Comparison of ENCODE assay signal across 9 cellular contexts in genomic region chr21:37564341-37564923, GRCh38.
DNase-seq lines count a peak whose midpoint lies in the region; ATAC-seq and TF ChIP-seq lines count a peak whose summit lies in the region.
"Had no signal": no experiment of that assay in that cellular context is flagged by ENCODE, and none has a peak within 500 bp of the region (broad histone marks: within the 10 kb centered on the region; RNA-seq: fewer than 3 reads in every experiment).

No MANE protein-coding gene starts in this region.

- WGBS in IMR-90 (ENCODE audit: extremely low coverage in 2 of 2, insufficient read length in 1 of 2), 2 experiments, result 0% methylated on average over 4 of the region's 14 CpGs; no CpG with 5 or more reads in 1 of the 2 experiments

- H3K79me1 ChIP-seq in IMR-90 (ENCODE audit: low read depth in 1 of 2, low read length in 2 of 2), result peaks cover 0 to 12% of the 10 kb centered on the region in 2 experiments; a peak in 3 of 4 replicates

- H3K23ac ChIP-seq in IMR-90 (ENCODE audit: low read depth, low read length), result peak overlapping the region; percentile 86

- peaks cover 3% of the 10 kb centered on the region for H3K27me3 Mint-ChIP-seq in neural crest cell (ENCODE audit: low read depth)

- H3K36me3 ChIP-seq in IMR-90 (ENCODE audit: control insufficient read depth, insufficient read depth, low read length) (no peaks in the 10 kb centered on the region), Panc1 (ENCODE audit: control insufficient read depth, insufficient read depth, low read length) (no peaks in the 10 kb centered on the region), stomach smooth muscle (ENCODE audit: control insufficient read depth in 2 of 2, insufficient read depth in 2 of 2, low read length in 2 of 2) (no peaks in the 10 kb centered on the region)

- DNase-seq in COR-L47 (lab: John Stamatoyannopoulos, UW), result peak; percentile 85
- peak; percentile 100 for DNase-seq in IMR-90
- DNase-seq in Panc1 (ENCODE audit: low read depth, low spot score), result peak; percentile 91
- DNase-seq in activated T-helper 9 cell treated with anti-CD3 and anti-CD28 coated beads, Interleukin-2, amount 50 U/mL, for 16 hours (ENCODE audit: low read depth), result peak; percentile 81
- peak; percentile 84 for DNase-seq in fibroblast of the conjunctiva (ENCODE audit: low read depth)
- no peak for DNase-seq in neural crest cell (ENCODE audit: low read depth, low spot score)

- H3K9ac ChIP-seq in IMR-90 (ENCODE audit: low read depth, low read length), result peak overlapping the region; percentile 37
- peak overlapping the region; percentile 76 to 94 for H3K9ac ChIP-seq in stomach smooth muscle (ENCODE audit: low read length in 2 of 2)

- H3K9me3 Mint-ChIP-seq in neural crest cell, result no peaks in the 10 kb centered on the region
- H3K9me3 Mint-ChIP-seq: nephron had no signal

- peak overlapping the region; percentile 81 for H2AK5ac ChIP-seq in IMR-90 (ENCODE audit: low read depth, low read length)

- peak overlapping the region; percentile 89 for H4K91ac ChIP-seq in IMR-90 (ENCODE audit: insufficient read depth, low read depth, low read length)

- BruUV-seq in IMR-90 (replicated peaks; lab: Mats Ljungman, UMichigan) (no TSS peak), Panc1 (replicated peaks; lab: Mats Ljungman, UMichigan) (no TSS peak)

- TF ChIP-seq CTCF in IMR-90 (conservative IDR thresholded peaks at IDR 0.05; ENCODE audit: low read depth, low read length) (peak; percentile 16; the same call in 1 of the 2 replicates), Panc1 (IDR thresholded peaks at IDR 0.05) (peak; percentile 11; the same call in 1 of the 2 replicates), neural crest cell (conservative IDR thresholded peaks at IDR 0.05) (no peak)

- H3K56ac ChIP-seq in IMR-90 (ENCODE audit: extremely low read depth, insufficient read depth, low read length), result peak overlapping the region; percentile 90

- TF ChIP-seq POLR2A in IMR-90 (IDR thresholded peaks at IDR 0.05; ENCODE audit: low read depth, low read length), result no peak; the same call in 1 of the 2 replicates

- peak overlapping the region; percentile 76 for H2BK20ac ChIP-seq in IMR-90 (ENCODE audit: low read depth, low read length)

- H3K27me3 ChIP-seq in IMR-90 (ENCODE audit: control insufficient read depth, insufficient read depth, low read length), result 0 out of 2 replicates have a peak, but pooled peaks cover 2% of the 10 kb centered on the region
- no peaks in the 10 kb centered on the region for H3K27me3 ChIP-seq in Panc1 (ENCODE audit: control insufficient read depth, insufficient read depth, low read length)
- H3K27me3 ChIP-seq in stomach smooth muscle (ENCODE audit: control insufficient read depth in 1 of 2, insufficient read depth in 2 of 2, low read length in 2 of 2), result no peaks in the 10 kb centered on the region

- dilution Hi-C loops in IMR-90 (cut with HindIII; ENCODE audit: low sequenced_read_pairs, unreplicated experiment), result no loop called here

- peak; percentile 12; the same call in 1 of the 2 replicates for TF ChIP-seq RAD21 in IMR-90 (IDR thresholded peaks at IDR 0.05; ENCODE audit: low read length)

- peak overlapping the region; percentile 77 for H3K14ac ChIP-seq in IMR-90 (replicated peaks; ENCODE audit: low read depth, low read length)

- no peaks in the 10 kb centered on the region for H3K36me3 Mint-ChIP-seq in neural crest cell (ENCODE audit: low read depth)

- H2BK120ac ChIP-seq in IMR-90 (ENCODE audit: low read depth, low read length), result peak overlapping the region; percentile 88

- peak overlapping the region; percentile 47 for H3K18ac ChIP-seq in IMR-90 (ENCODE audit: low read depth, low read length)

- H3K4me3 Mint-ChIP-seq in neural crest cell, result peak overlapping the region; percentile 67

- H3K9me1 ChIP-seq in IMR-90 (ENCODE audit: insufficient read depth, low read length), result peaks cover 12% of the 10 kb centered on the region

- H3K27ac ChIP-seq in IMR-90 (ENCODE audit: insufficient read depth, low read length) (peak overlapping the region; percentile 72), Panc1 (ENCODE audit: low read length) (peak overlapping the region; percentile 76), stomach smooth muscle (ENCODE audit: low read length) (peak overlapping the region; percentile 87)

- CTCF ChIA-PET in IMR-90 (lab: Yijun Ruan, JAX) (interaction anchor here (0.7 to 1.4 kb wide), 3 partner anchors 11 to 146 kb away, joined by 3 to 4 read pairs (median 3); no protein-coding TSS in a partner anchor), Panc1 (lab: Charles Lee) (interaction anchor here (0.6 to 1.0 kb wide), 2 partner anchors 13 to 194 kb away, joined by 4 read pairs; no protein-coding TSS in a partner anchor)

- H2AK9ac ChIP-seq in IMR-90 (replicated peaks; ENCODE audit: low read depth, low read length, poor library complexity), result peak overlapping the region; percentile 95

- H3K4me3 ChIP-seq in IMR-90 (ENCODE audit: insufficient read depth, low read depth, low read length) (peak overlapping the region; percentile 48), Panc1 (ENCODE audit: low read depth in 2 of 2, low read length in 2 of 2) (peak overlapping the region; percentile 63 to 73), stomach smooth muscle (ENCODE audit: low read length in 2 of 2) (peak overlapping the region; percentile 91 to 94)

- peaks cover 3% of the 10 kb centered on the region; the same call in 1 of the 2 replicates for H4K20me1 ChIP-seq in IMR-90 (ENCODE audit: insufficient read depth, low read length)

- in situ Hi-C loops in IMR-90 (cut with MboI; ENCODE audit: low sequenced_read_pairs) (no loop called here), Panc1 (cut with HindIII; ENCODE audit: low pct_unique_long_range_greater_than_20kb, low sequenced_read_pairs) (no loop called here)

- peak overlapping the region; percentile 78 for H2BK15ac ChIP-seq in IMR-90 (ENCODE audit: low read depth, low read length)

- peaks cover 13% of the 10 kb centered on the region for H3K4me1 Mint-ChIP-seq in neural crest cell

- H3K27ac Mint-ChIP-seq in neural crest cell (ENCODE audit: unreplicated experiment), result no peak overlapping the region

- peak overlapping the region; percentile 36 for H4K5ac ChIP-seq in IMR-90 (ENCODE audit: low read depth, low read length)

- H3K9me3 ChIP-seq in IMR-90 (ENCODE audit: control insufficient read depth, insufficient read depth, low read length) (no peaks in the 10 kb centered on the region; the same call in 1 of the 2 replicates), Panc1 (ENCODE audit: control insufficient read depth, insufficient read depth, low read depth, low read length) (no peaks in the 10 kb centered on the region), stomach smooth muscle (ENCODE audit: control insufficient read depth in 2 of 2, low read length in 2 of 2) (no peaks in the 10 kb centered on the region)

- peak overlapping the region; percentile 95 for H3K4ac ChIP-seq in IMR-90 (ENCODE audit: low read depth, low read length)

- intact Hi-C loops in IMR-90 (cut with micrococcal nuclease) (loop anchor here (1.0 to 5.0 kb wide), 2 partner anchors 101 to 197 kb away; partner anchors contain the start of gene DYRK1A), Panc1 (cut with micrococcal nuclease; ENCODE audit: unreplicated experiment) (no loop called here)

- POLR2A ChIA-PET in IMR-90 (lab: Charles Lee; ENCODE audit: unreplicated experiment) (interaction anchor here (0.6 to 1.5 kb wide), 4 partner anchors 9 to 475 kb away, joined by 3 to 6 read pairs (median 4); no protein-coding TSS in a partner anchor), Panc1 (lab: Charles Lee) (interaction anchor here (0.6 to 1.3 kb wide), 2 partner anchors 14 to 49 kb away, joined by 3 to 5 read pairs; no protein-coding TSS in a partner anchor)

- peak overlapping the region; percentile 81 for H3K4me2 ChIP-seq in IMR-90 (ENCODE audit: low read depth, low read length)

- H4K8ac ChIP-seq in IMR-90 (ENCODE audit: low read depth in 2 of 2, low read length in 2 of 2), result peak overlapping the region; percentile 62 to 88

- H2BK5ac ChIP-seq in IMR-90 (ENCODE audit: low read depth, low read length, poor library complexity, severe bottlenecking), result peak overlapping the region; percentile 91

- ATAC-seq in GM21526 (IDR thresholded peaks at IDR 0.05; ENCODE audit: low FRiP score, unreplicated experiment) (peak; percentile 42), IMR-90 (ENCODE audit: low read depth) (peak; percentile 90), Panc1 (peak; percentile 87)

- peak overlapping the region; percentile 99 for H2AFZ ChIP-seq in IMR-90 (replicated peaks; ENCODE audit: low read length, poor library complexity)

- H3K4me1 ChIP-seq in IMR-90 (ENCODE audit: control insufficient read depth, insufficient read depth, low read length), result peaks cover 9% of the 10 kb centered on the region
- H3K4me1 ChIP-seq in Panc1 (ENCODE audit: control insufficient read depth, insufficient read depth, low read length), result peaks cover 10% of the 10 kb centered on the region
- H3K4me1 ChIP-seq in stomach smooth muscle (ENCODE audit: control insufficient read depth, insufficient read depth, low read length), result peaks cover 20% of the 10 kb centered on the region

TF ChIP-seq in IMR-90, 13 proteins besides CTCF, POLR2A, EP300 and RAD21 (continues in another document):
- no peak for TF ChIP-seq RFX5 (IDR thresholded peaks at IDR 0.05; ENCODE audit: low read depth, low read length)
- TF ChIP-seq BHLHE40 (IDR thresholded peaks at IDR 0.05; ENCODE audit: low read depth, low read length), result peak; percentile 65; the same call in 1 of the 2 replicates
- TF ChIP-seq MAFK (IDR thresholded peaks at IDR 0.05; ENCODE audit: low read depth, low read length), result no peak
- TF ChIP-seq MAZ (IDR thresholded peaks at IDR 0.05; ENCODE audit: borderline replicate concordance, low read depth, low read length), result peak; percentile 95
- no peak for TF ChIP-seq ELK1 (IDR thresholded peaks at IDR 0.05; ENCODE audit: borderline replicate concordance, low read depth, low read length)
- no peak for TF ChIP-seq MXI1 (IDR thresholded peaks at IDR 0.05; ENCODE audit: borderline replicate concordance, low read depth, low read length)
- peak; percentile 94 for TF ChIP-seq FOS (IDR thresholded peaks at IDR 0.05; ENCODE audit: low read depth, low read length)
- no peak; the same call in 1 of the 2 replicates for TF ChIP-seq CHD1 (IDR thresholded peaks at IDR 0.05; ENCODE audit: low read depth, low read length)
- peak; percentile 76; the same call in 1 of the 2 replicates for TF ChIP-seq NFE2L2 (IDR thresholded peaks at IDR 0.05; ENCODE audit: low read depth, low read length)
- TF ChIP-seq CEBPB (IDR thresholded peaks at IDR 0.05; ENCODE audit: low read depth, low read length), result no peak
- TF ChIP-seq RCOR1 (IDR thresholded peaks at IDR 0.05; ENCODE audit: insufficient replicate concordance, low read length), result peak; percentile 21
